ENCODE assay signal across 15 cellular contexts in the genomic region with DNA sequence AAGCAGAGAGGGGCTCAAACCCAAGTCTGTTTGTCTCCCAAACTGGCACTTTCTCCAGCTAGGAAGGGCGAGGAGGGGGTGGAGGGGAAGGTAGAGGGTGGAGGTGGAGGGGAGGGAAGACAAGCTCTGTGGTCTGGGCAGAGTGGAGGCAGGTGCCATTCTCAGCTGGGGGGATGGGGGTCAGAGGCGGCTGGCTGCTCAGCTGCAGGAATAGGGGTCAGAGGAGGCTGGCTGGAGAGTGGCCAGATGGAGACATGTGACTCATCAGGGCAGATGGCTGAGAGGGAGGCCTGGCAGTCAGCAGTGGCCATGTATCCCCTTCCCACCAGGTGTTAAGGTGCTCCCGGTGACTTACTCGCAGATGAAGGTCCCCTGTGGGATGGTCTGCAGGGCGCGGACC. TPM values are rescaled to one million over a fixed set of nuclear protein-coding genes. Genes with fewer than 3 reads are reported as not detected.
A peak's percentile ranks its signal among the peaks of the same experiment; 100 is the strongest.
DNase-seq lines count a peak whose midpoint lies in the region; TF ChIP-seq lines count a peak whose summit lies in the region.
"Had no signal": no experiment of that assay in that cellular context is flagged by ENCODE, and none has a peak within 500 bp of the region (broad histone marks: within the 10 kb centered on the region; RNA-seq: fewer than 3 reads in every experiment).

No MANE protein-coding gene starts in this region.

- no peak overlapping the region for H3K18ac ChIP-seq in H9 (ENCODE audit: insufficient read length, low read depth, low read length)

- no peak overlapping the region for H2BK5ac ChIP-seq in H9 (ENCODE audit: insufficient read length, low read length)

- no peak overlapping the region for H3K4me2 ChIP-seq in H9 (ENCODE audit: insufficient read depth, insufficient read length, low read length)
- H3K4me2 ChIP-seq: hepatocyte had no signal

- no peak overlapping the region for H3K27ac ChIP-seq in H9 (ENCODE audit: insufficient read length, low read depth, low read length)
- H3K27ac ChIP-seq: ascending aorta, hepatocyte, vagina had no signal

- no peak overlapping the region for H2BK12ac ChIP-seq in H9 (ENCODE audit: insufficient read length, low read depth, low read length)

- no peaks in the 10 kb centered on the region for H3K4me1 ChIP-seq in H9 (ENCODE audit: insufficient read depth, low read length)
- H3K4me1 ChIP-seq: ascending aorta, vagina had no signal

- H3K4me3 Mint-ChIP-seq in nephron progenitor cell (no peak overlapping the region), H9 (no peak overlapping the region)
- H3K4me3 Mint-ChIP-seq: CD8-positive, alpha-beta T cell; stimulated activated naive CD8-positive, alpha-beta T cell treated with anti-CD3 and anti-CD28 coated beads, Interleukin-15, Interleukin-2, amounts not matched to agents 100 ng/mL and 50 ng/mL, for 24 hours had no signal

- TF ChIP-seq CTCF in nephron progenitor cell (IDR thresholded peaks at IDR 0.05), result no peak
- TF ChIP-seq CTCF in H9 (conservative IDR thresholded peaks at IDR 0.05), result no peak

- no peak overlapping the region for H3K4ac ChIP-seq in H9 (ENCODE audit: low read depth, low read length)

- H3K27me3 Mint-ChIP-seq in nephron progenitor cell (ENCODE audit: low read depth, poor library complexity), result no peaks in the 10 kb centered on the region
- no peaks in the 10 kb centered on the region for H3K27me3 Mint-ChIP-seq in H9 (ENCODE audit: low read depth)
- H3K27me3 Mint-ChIP-seq: stimulated activated naive CD8-positive, alpha-beta T cell treated with anti-CD3 and anti-CD28 coated beads, Interleukin-15, Interleukin-2, amounts not matched to agents 100 ng/mL and 50 ng/mL, for 24 hours had no signal

- H2AFZ ChIP-seq in H9 (ENCODE audit: low read length), result no peak overlapping the region
- H2AFZ ChIP-seq: hepatocyte had no signal

- no peak overlapping the region for H3T11ph ChIP-seq in H9 (ENCODE audit: low read length)

- H3K9ac ChIP-seq in H9 (ENCODE audit: extremely low read depth, insufficient read length, low read length), result no peak overlapping the region

- no peak overlapping the region for H4K8ac ChIP-seq in H9 (replicated peaks; ENCODE audit: insufficient read length, low read depth, low read length)

- no peaks in the 10 kb centered on the region for H3K23me2 ChIP-seq in H9 (ENCODE audit: insufficient read length, low read depth, low read length, poor library complexity, severe bottlenecking)

- no peaks in the 10 kb centered on the region for H3K79me1 ChIP-seq in H9 (ENCODE audit: insufficient read depth, low read depth, low read length, poor library complexity, severe bottlenecking)

- H4K20me1 ChIP-seq in H9 (ENCODE audit: control insufficient read depth, insufficient read depth, insufficient read length), result no peaks in the 10 kb centered on the region

- H3K4me1 Mint-ChIP-seq in nephron progenitor cell (peaks cover 21% of the 10 kb centered on the region), H9 (peaks cover 3 to 22% of the 10 kb centered on the region in 2 experiments)

- H3K27ac Mint-ChIP-seq in nephron progenitor cell (no peak overlapping the region), H9 (no peak overlapping the region)
- H3K27ac Mint-ChIP-seq: CD8-positive, alpha-beta T cell; stimulated activated naive CD8-positive, alpha-beta T cell treated with anti-CD3 and anti-CD28 coated beads, Interleukin-15, Interleukin-2, amounts not matched to agents 100 ng/mL and 50 ng/mL, for 24 hours had no signal

- WGBS in H9 (ENCODE audit: extremely low coverage, insufficient read length, low lambda C conversion rate), result no CpG with 5 or more reads among the region's 6 CpGs

- no peaks in the 10 kb centered on the region for H3K9me3 ChIP-seq in H9 (ENCODE audit: control insufficient read depth, low read depth, low read length)
- H3K9me3 ChIP-seq: ascending aorta, vagina had no signal

- H4K5ac ChIP-seq in H9 (ENCODE audit: insufficient read length, low read depth, low read length), result no peak overlapping the region

- H2BK120ac ChIP-seq in H9 (ENCODE audit: low read depth, low read length, poor library complexity, severe bottlenecking), result no peak overlapping the region

- no peak overlapping the region for H2BK15ac ChIP-seq in H9 (ENCODE audit: low read depth, low read length)

- no peak overlapping the region for H2BK20ac ChIP-seq in H9 (ENCODE audit: low read depth, low read length, poor library complexity, severe bottlenecking)

- no peaks in the 10 kb centered on the region for H3K27me3 ChIP-seq in H9 (ENCODE audit: insufficient read depth, low read length)
- H3K27me3 ChIP-seq: ascending aorta, hepatocyte, vagina had no signal

- no peak overlapping the region for H3K23ac ChIP-seq in H9 (ENCODE audit: insufficient read length, low read depth, low read length)

- H2AK5ac ChIP-seq in H9 (ENCODE audit: insufficient read length, low read length), result no peak overlapping the region

- no peaks in the 10 kb centered on the region for H3K79me2 ChIP-seq in H9 (ENCODE audit: insufficient read depth, low read length)

- H3K36me3 Mint-ChIP-seq in nephron progenitor cell (ENCODE audit: low read depth) (peaks cover 67% of the 10 kb centered on the region), H9 (ENCODE audit: insufficient read depth in 1 of 3, low read depth in 3 of 3) (peaks cover 56 to 78% (median 77%) of the 10 kb centered on the region in 3 experiments; a peak in 6 of 7 replicates)

- H3K9me3 Mint-ChIP-seq in nephron progenitor cell (no peaks in the 10 kb centered on the region), H9 (no peaks in the 10 kb centered on the region)
- H3K9me3 Mint-ChIP-seq: CD8-positive, alpha-beta T cell; stimulated activated naive CD8-positive, alpha-beta T cell treated with anti-CD3 and anti-CD28 coated beads, Interleukin-15, Interleukin-2, amounts not matched to agents 100 ng/mL and 50 ng/mL, for 24 hours had no signal

- DNase-seq in DMS53 treated with DMSO at 0.1 percent for 48 hours (lab: John Stamatoyannopoulos, UW; ENCODE audit: unreplicated experiment) (peak; percentile 27), M059J (ENCODE audit: low read depth) (peak; percentile 58), astrocyte of the hippocampus (ENCODE audit: low read depth, low spot score) (peak; percentile 29), myocyte (ENCODE audit: low read depth) (peak; percentile 93), amniotic stem cell (lab: John Stamatoyannopoulos, UW) (no peak), nephron progenitor cell (no peak), H9 (no peak)
- DNase-seq: activated effector memory CD4-positive, alpha-beta T cell treated with Interleukin-2 at 50 U/mL for 16 hours; CD8-positive, alpha-beta T cell; cortex of kidney; NCI-H2107 had no signal

- no peak overlapping the region for H4K91ac ChIP-seq in H9 (ENCODE audit: insufficient read length, low read depth, low read length)

- H3K14ac ChIP-seq in H9 (ENCODE audit: insufficient read depth, low read length), result no peak overlapping the region

- no peak overlapping the region for H3K56ac ChIP-seq in H9 (ENCODE audit: insufficient read length, low read depth, low read length)

RNA-seq across cellular contexts. Expression of a gene that starts 3.5 kb away (rescaled TPM):
- 0.20 TPM in 1 of 2 replicates, not detected in the other for total RNA-seq in M059J (2014; rRNA removed; shearing (Covaris generic))
- total RNA-seq in myocyte, result 0.11 and 0.16 TPM in 2 replicates
- polyA plus RNA-seq in myocyte (2012), result 0.04 TPM
- total RNA-seq in H9 (2021), result 3.3 and 3.8 TPM in 2 replicates
- total RNA-seq: ascending aorta had no signal

RNA-seq across cellular contexts. Expression of a gene that starts 15.2 kb away (rescaled TPM):
- total RNA-seq in M059J (2014; rRNA removed; shearing (Covaris generic)), result 51.0 and 73.4 TPM in 2 replicates
- 33.7 and 36.4 TPM in 2 replicates for total RNA-seq in myocyte
- polyA plus RNA-seq in myocyte (2012), result 38.5 TPM
- 121 and 124 TPM in 2 replicates for total RNA-seq in H9 (2021)

RNA-seq across cellular contexts. Expression of a gene that starts 19.5 kb away (rescaled TPM):
- total RNA-seq in M059J (2014; rRNA removed; shearing (Covaris generic)), result 0.76 and 2.3 TPM in 2 replicates
- total RNA-seq in myocyte, result 2.7 and 3.3 TPM in 2 replicates
- polyA plus RNA-seq in myocyte (2012), result 7.2 TPM
- 31.0 and 32.7 TPM in 2 replicates for total RNA-seq in H9 (2021)
- polyA plus RNA-seq: hepatocyte had no signal

RNA-seq across cellular contexts. Expression of a gene that starts 19.7 kb away (rescaled TPM):
- total RNA-seq in M059J (2014; rRNA removed; shearing (Covaris generic)), result 210 and 218 TPM in 2 replicates
- 128 and 187 TPM in 2 replicates for total RNA-seq in myocyte
- polyA plus RNA-seq in myocyte (2012), result 65.8 TPM
- total RNA-seq in H9 (2021), result 35.1 and 36.2 TPM in 2 replicates

RNA-seq across cellular contexts. Expression of a gene that starts 45.2 kb away (rescaled TPM):
- total RNA-seq in M059J (2014; rRNA removed; shearing (Covaris generic)), result 2.9 and 3.3 TPM in 2 replicates
- 7.0 and 7.5 TPM in 2 replicates for total RNA-seq in myocyte
- 3.1 TPM for polyA plus RNA-seq in myocyte (2012)
- 0.66 and 0.86 TPM in 2 replicates for total RNA-seq in H9 (2021)

Comparison
In these comparisons a context has a peak if more than half of its experiments do, and no peak if none do; other contexts are left out.
1. DNase-seq: peak in DMS53 treated with DMSO at 0.1 percent for 48 hours (single experiment), M059J (single experiment), astrocyte of the hippocampus (single experiment) and myocyte (single experiment); none in amniotic stem cell (single experiment), nephron progenitor cell (single experiment) and H9 (single experiment).